Comparison of ENCODE assay signal across 8 cellular contexts in genomic region chr21:44940116-44940631, GRCh38. TPM values are rescaled to one million over a fixed set of nuclear protein-coding genes. Genes with fewer than 3 reads are reported as not detected.
DNase-seq lines count a peak whose midpoint lies in the region; ATAC-seq and TF ChIP-seq lines count a peak whose summit lies in the region.

No MANE protein-coding gene starts in this region.

- no peak overlapping the region for H3K27ac ChIP-seq in H9 (ENCODE audit: insufficient read length, low read depth, low read length)
- no peak overlapping the region for H3K27ac ChIP-seq in OCI-LY1 (ENCODE audit: low read depth, low read length, poor library complexity, severe bottlenecking)

- intact Hi-C loops in natural killer cell (cut with micrococcal nuclease) = no loop called here

- peak overlapping the region in 2 of 3 experiments; percentile 70 to 74; a peak in 3 of 7 replicates for H3K27ac Mint-ChIP-seq in H9
- H3K27ac Mint-ChIP-seq in natural killer cell = peak overlapping the region; percentile 61 to 66

- H3K27me3 Mint-ChIP-seq in H9 (ENCODE audit: low read depth) = peaks cover 7% of the 10 kb centered on the region
- no peaks in the 10 kb centered on the region for H3K27me3 Mint-ChIP-seq in natural killer cell (ENCODE audit: low read depth in 2 of 2)

- no peak overlapping the region for H2BK5ac ChIP-seq in H9 (ENCODE audit: insufficient read length, low read length)

- H3K56ac ChIP-seq in H9 (ENCODE audit: insufficient read length, low read depth, low read length) = no peak overlapping the region

- H3K36me3 ChIP-seq in ES-I3 (ENCODE audit: insufficient read depth, low read length) (peaks cover 3% of the 10 kb centered on the region; the same call in 1 of the 2 replicates), OCI-LY1 (ENCODE audit: insufficient read depth, low read length) (peaks cover 25% of the 10 kb centered on the region), endocrine pancreas (ENCODE audit: control insufficient read depth, insufficient read depth, low read length) (no peaks in the 10 kb centered on the region)

- no peak overlapping the region for H2BK12ac ChIP-seq in H9 (ENCODE audit: insufficient read length, low read depth, low read length)

- no peaks in the 10 kb centered on the region for H3K9me3 ChIP-seq in ES-I3 (ENCODE audit: control insufficient read depth, insufficient read depth, low read length)
- H3K9me3 ChIP-seq in H9 (ENCODE audit: control insufficient read depth, low read depth, low read length) = no peaks in the 10 kb centered on the region
- no peaks in the 10 kb centered on the region for H3K9me3 ChIP-seq in OCI-LY1 (ENCODE audit: low read length)
- H3K9me3 ChIP-seq in endocrine pancreas (ENCODE audit: control insufficient read depth, low read length) = no peaks in the 10 kb centered on the region

- no peaks in the 10 kb centered on the region for H3F3A ChIP-seq in OCI-LY1 (ENCODE audit: insufficient read depth, low read length)

- peak overlapping the region; percentile 91 to 93 for H3K4me3 Mint-ChIP-seq in H9
- peak overlapping the region; percentile 93 for H3K4me3 Mint-ChIP-seq in natural killer cell

- H3K27me3 ChIP-seq in H9 (ENCODE audit: insufficient read depth, low read length) (no peaks in the 10 kb centered on the region), OCI-LY1 (ENCODE audit: insufficient read depth, low read length) (0 out of 2 replicates have a peak, but pooled peaks cover 4% of the 10 kb centered on the region), endocrine pancreas (ENCODE audit: control insufficient read depth, insufficient read depth, low read length) (no peaks in the 10 kb centered on the region)

- H4K5ac ChIP-seq in H9 (ENCODE audit: insufficient read length, low read depth, low read length) = no peak overlapping the region

- peak overlapping the region; percentile 91 for H3K4me2 ChIP-seq in H9 (ENCODE audit: insufficient read depth, insufficient read length, low read length)
- H3K4me2 ChIP-seq in OCI-LY1 (ENCODE audit: low read length) = peak overlapping the region; percentile 69

- peak overlapping the region; percentile 69 for H3K14ac ChIP-seq in H9 (ENCODE audit: insufficient read depth, low read length)

- H3K9me2 ChIP-seq in OCI-LY1 (ENCODE audit: low read depth, low read length) = no peaks in the 10 kb centered on the region

- H3K4me1 Mint-ChIP-seq in H9 = peaks cover 23 to 24% of the 10 kb centered on the region in 2 experiments
- peaks cover 21 to 33% of the 10 kb centered on the region in 2 donors for H3K4me1 Mint-ChIP-seq in natural killer cell

- H2BK120ac ChIP-seq in H9 (ENCODE audit: low read depth, low read length, poor library complexity, severe bottlenecking) = no peak overlapping the region

- H2AFZ ChIP-seq in H9 (ENCODE audit: low read length) (no peak overlapping the region), OCI-LY1 (ENCODE audit: low read length) (no peak overlapping the region)

- DNase-seq in H9 = peak; percentile 36
- no peak for DNase-seq in natural killer cell
- no peak for DNase-seq in anterior cingulate cortex (lab: John Stamatoyannopoulos, UW)
- no peak for DNase-seq in medulla oblongata (ENCODE audit: extremely low spot score)
- DNase-seq in NCI-H446 (lab: John Stamatoyannopoulos, UW) = no peak

- ATAC-seq in natural killer cell = peak; percentile 47 to 55 (median 48)

- H2AK5ac ChIP-seq in H9 (ENCODE audit: insufficient read length, low read length) = no peak overlapping the region

- no peaks in the 10 kb centered on the region for H4K20me1 ChIP-seq in H9 (ENCODE audit: control insufficient read depth, insufficient read depth, insufficient read length)
- H4K20me1 ChIP-seq in OCI-LY1 (ENCODE audit: insufficient read depth, low read length) = no peaks in the 10 kb centered on the region

- no peak overlapping the region for H3K23ac ChIP-seq in H9 (ENCODE audit: insufficient read length, low read depth, low read length)

- H2BK15ac ChIP-seq in H9 (ENCODE audit: low read depth, low read length) = no peak overlapping the region

- no peak overlapping the region for H3K4ac ChIP-seq in H9 (ENCODE audit: low read depth, low read length)

- peaks cover 8% of the 10 kb centered on the region for H3K79me1 ChIP-seq in H9 (ENCODE audit: insufficient read depth, low read depth, low read length, poor library complexity, severe bottlenecking)

- H4K8ac ChIP-seq in H9 (replicated peaks; ENCODE audit: insufficient read length, low read depth, low read length) = no peak overlapping the region

- H3K23me2 ChIP-seq in H9 (ENCODE audit: insufficient read length, low read depth, low read length, poor library complexity, severe bottlenecking) = peaks cover 11% of the 10 kb centered on the region

- WGBS in H9 (ENCODE audit: extremely low coverage, insufficient read length, low lambda C conversion rate) = no CpG with 5 or more reads among the region's 53 CpGs

- no peak for TF ChIP-seq CTCF in H9 (conservative IDR thresholded peaks at IDR 0.05)
- no peak for TF ChIP-seq CTCF in OCI-LY1 (IDR thresholded peaks at IDR 0.05; ENCODE audit: low read length)
- no peak for TF ChIP-seq CTCF in natural killer cell (IDR thresholded peaks at IDR 0.05)

- H3K9ac ChIP-seq in ES-I3 (ENCODE audit: low read depth, low read length) (peak overlapping the region; percentile 94), H9 (ENCODE audit: extremely low read depth, insufficient read length, low read length) (peak overlapping the region; percentile 89), OCI-LY1 (ENCODE audit: low read length) (peak overlapping the region; percentile 68), endocrine pancreas (ENCODE audit: control insufficient read depth, insufficient read depth, low read length) (peak overlapping the region; percentile 82)

- H3K9me3 Mint-ChIP-seq in H9 (no peaks in the 10 kb centered on the region; a peak in 1 of 5 replicates), natural killer cell (no peaks in the 10 kb centered on the region)

- no peak overlapping the region for H2BK20ac ChIP-seq in H9 (ENCODE audit: low read depth, low read length, poor library complexity, severe bottlenecking)

- H3K4me1 ChIP-seq in ES-I3 (ENCODE audit: insufficient read depth, low read length) (0 out of 2 replicates have a peak, but pooled peaks cover 4% of the 10 kb centered on the region), H9 (ENCODE audit: insufficient read depth, low read length) (no peaks in the 10 kb centered on the region), OCI-LY1 (ENCODE audit: insufficient read depth, low read length, severe bottlenecking) (peaks cover 36% of the 10 kb centered on the region), endocrine pancreas (ENCODE audit: control insufficient read depth, insufficient read depth, low read length) (no peaks in the 10 kb centered on the region)

- no peak overlapping the region for H3T11ph ChIP-seq in H9 (ENCODE audit: low read length)

- H3K4me3 ChIP-seq in OCI-LY1 (ENCODE audit: low read depth, low read length, poor library complexity, severe bottlenecking) (peak overlapping the region; percentile 75), endocrine pancreas (ENCODE audit: control insufficient read depth, insufficient read depth, low read length) (peak overlapping the region; percentile 84)

- peak overlapping the region; percentile 53 for H3K18ac ChIP-seq in H9 (ENCODE audit: insufficient read length, low read depth, low read length)

- H3K36me3 Mint-ChIP-seq in H9 (ENCODE audit: insufficient read depth in 1 of 3, low read depth in 3 of 3) (peaks cover 20 to 38% (median 34%) of the 10 kb centered on the region in 3 experiments; a peak in 6 of 7 replicates), natural killer cell (no peaks in the 10 kb centered on the region)

- H3K79me2 ChIP-seq in H9 (ENCODE audit: insufficient read depth, low read length) (peaks cover 44% of the 10 kb centered on the region; the same call in 1 of the 2 replicates), OCI-LY1 (ENCODE audit: insufficient read depth, low read length) (peaks cover 14% of the 10 kb centered on the region)

- H4K91ac ChIP-seq in H9 (ENCODE audit: insufficient read length, low read depth, low read length) = no peak overlapping the region

RNA-seq across cellular contexts. Expression of gene SLX9, which starts 0.3 kb away (rescaled TPM):
- total RNA-seq in H9 (2021) = 74.3 and 76.4 TPM in 2 replicates
- 10 to 100 TPM; 12.8 to 22.9 (median 20.0) TPM for total RNA-seq in natural killer cell

RNA-seq across cellular contexts. Expression of gene ITGB2, which starts 19.5 kb away (rescaled TPM):
- total RNA-seq in H9 (2021) = 0.61 and 1.1 TPM in 2 replicates
- total RNA-seq in natural killer cell = 1,000 to 10,000 TPM; 1,223 to 1,393 (median 1,250) TPM

Comparison
In these comparisons a context has a peak if more than half of its experiments do, and no peak if none do; other contexts are left out.
1. RNA of gene ITGB2, which starts 19.5 kb away (total RNA-seq): 1,223 to 1,393 TPM in natural killer cell; 0.61 to 1.1 TPM in H9; every median in the first group is over 100 times any median in the second.
2. Peak in every context shown above with its lines, with median percentiles within 50 percentile points of each other: H3K9ac ChIP-seq.